20 cellular contexts compared by ENCODE assay signal in genomic region chr2:174009488-174010223, GRCh38. TPM values are rescaled to one million over a fixed set of nuclear protein-coding genes. Genes with fewer than 3 reads are reported as not detected.
DNase-seq lines count a peak whose midpoint lies in the region; ATAC-seq, FAIRE-seq and TF ChIP-seq lines count a peak whose summit lies in the region.
"Had no signal": no experiment of that assay in that cellular context is flagged by ENCODE, and none has a peak within 500 bp of the region (broad histone marks: within the 10 kb centered on the region; RNA-seq: fewer than 3 reads in every experiment).

No MANE protein-coding gene starts in this region.

- TF ChIP-seq POLR2A in breast epithelium (IDR thresholded peaks at IDR 0.05): no peak

- POLR2A ChIA-PET in MCF 10A (lab: Yijun Ruan, JAX): interaction anchor here (0.7 kb wide), 1 partner anchor 22 kb away, joined by 4 read pairs; no protein-coding TSS in a partner anchor

- no peak overlapping the region for H3K4me3 Mint-ChIP-seq in MCF 10A (ENCODE audit: unreplicated experiment)
- H3K4me3 Mint-ChIP-seq: naive thymus-derived CD4-positive, alpha-beta T cell had no signal

- TF ChIP-seq CTCF in MCF 10A (IDR thresholded peaks at IDR 0.05; ENCODE audit: unreplicated experiment) (no peak), breast epithelium (IDR thresholded peaks at IDR 0.05) (no peak), cardiac fibroblast (IDR thresholded peaks at IDR 0.05; ENCODE audit: low read depth, low read length) (no peak), keratinocyte (optimal IDR thresholded peaks at IDR 0.05 in 1 of 3, IDR thresholded peaks at IDR 0.05 in 1 of 3, conservative IDR thresholded peaks at IDR 0.05 in 1 of 3; ENCODE audit: extremely low read depth in 1 of 3, insufficient read depth in 2 of 3, low read length in 3 of 3) (no peak)

- H3K36me3 ChIP-seq in breast epithelium (no peaks in the 10 kb centered on the region), keratinocyte (ENCODE audit: control insufficient read depth in 2 of 2, extremely low read depth in 1 of 2, insufficient read depth in 2 of 2, low read length in 2 of 2) (no peaks in the 10 kb centered on the region)
- H3K36me3 ChIP-seq: BLaER1 treated with 17β-estradiol and CSF1 and Interleukin-3, amounts not matched to agents 10 nM and 100 nM had no signal

- H3K27me3 ChIP-seq in breast epithelium (no peaks in the 10 kb centered on the region), keratinocyte (ENCODE audit: control insufficient read depth, extremely low read depth, insufficient read depth, low read length) (no peaks in the 10 kb centered on the region)

- CTCF ChIA-PET in MCF 10A (lab: Yijun Ruan, JAX): interaction anchor here (0.8 kb wide), 1 partner anchor 110 kb away, joined by 3 read pairs; no protein-coding TSS in a partner anchor

- DNase-seq in MCF 10A (ENCODE audit: unreplicated experiment): peak; percentile 18
- no peak for DNase-seq in breast epithelium (ENCODE audit: low spot score in 2 of 2)
- peak; percentile 44 to 73 for DNase-seq in cardiac fibroblast (ENCODE audit: low read depth in 2 of 2)
- DNase-seq in keratinocyte (ENCODE audit: low read depth, low spot score): no peak
- DNase-seq in NCI-H187 (lab: John Stamatoyannopoulos, UW): no peak
- DNase-seq: anterior cingulate cortex; head of caudate nucleus; naive thymus-derived CD4-positive, alpha-beta T cell; NCI-H1048; NCI-H2029 treated with DMSO at 0.1 percent for 48 hours; NCI-H446 treated with DMSO at 0.1 percent for 48 hours; RPMI8226; stimulated activated CD4-positive, alpha-beta T cell treated with anti-CD3 and anti-CD28 coated beads, Interleukin-4, amount 100 ng/mL, for 1 hour had no signal

- no peaks in the 10 kb centered on the region for H3K27me3 Mint-ChIP-seq in MCF 10A (ENCODE audit: insufficient read depth, unreplicated experiment)

- no peak overlapping the region for H3K9ac ChIP-seq in keratinocyte (ENCODE audit: control insufficient read depth, extremely low read depth, insufficient read depth, low read length)
- H3K9ac ChIP-seq: BLaER1 treated with 17β-estradiol and CSF1 and Interleukin-3, amounts not matched to agents 10 nM and 100 nM had no signal

- H3K9me3 ChIP-seq in breast epithelium (no peaks in the 10 kb centered on the region), keratinocyte (ENCODE audit: control insufficient read depth, low read depth, low read length) (no peaks in the 10 kb centered on the region)

- H3K4me2 ChIP-seq in keratinocyte (ENCODE audit: control insufficient read depth, extremely low read depth, insufficient read depth, low read depth, low read length): no peak overlapping the region
- H3K4me2 ChIP-seq: BLaER1 treated with 17β-estradiol and CSF1 and Interleukin-3, amounts not matched to agents 10 nM and 100 nM had no signal

- no peak overlapping the region for H3K27ac ChIP-seq in breast epithelium
- no peak overlapping the region for H3K27ac ChIP-seq in keratinocyte (ENCODE audit: control insufficient read depth, insufficient read depth, low read length)
- H3K27ac ChIP-seq: 22Rv1; BLaER1 treated with 17β-estradiol and CSF1 and Interleukin-3, amounts not matched to agents 10 nM and 100 nM had no signal

- no peak overlapping the region for H3K27ac Mint-ChIP-seq in MCF 10A (ENCODE audit: low read depth, unreplicated experiment)

- H3K4me3 ChIP-seq in breast epithelium (no peak overlapping the region), cardiac fibroblast (replicated peaks in 1 of 2; ENCODE audit: low read depth in 2 of 2, low read length in 2 of 2) (no peak overlapping the region), keratinocyte (ENCODE audit: control insufficient read depth in 2 of 3, extremely low read depth in 1 of 3, insufficient read depth in 2 of 3, low read depth in 1 of 3, low read length in 3 of 3) (no peak overlapping the region)
- H3K4me3 ChIP-seq: BLaER1 treated with 17β-estradiol and CSF1 and Interleukin-3, amounts not matched to agents 10 nM and 100 nM; coronary artery; lung had no signal

- no peaks in the 10 kb centered on the region for H3K9me1 ChIP-seq in keratinocyte (ENCODE audit: control insufficient read depth, extremely low read depth, insufficient read depth, low read length)

- H2AFZ ChIP-seq in keratinocyte (ENCODE audit: control insufficient read depth, low read length): no peak overlapping the region

- ATAC-seq in HG03139 (IDR thresholded peaks at IDR 0.05; ENCODE audit: unreplicated experiment) (no peak), GM19395 (IDR thresholded peaks at IDR 0.05; ENCODE audit: unreplicated experiment) (no peak)
- ATAC-seq in activated CD4-positive, CD25-positive, alpha-beta regulatory T cell treated with anti-CD3 and anti-CD28 coated beads, Interleukin-2, amount 50 U/mL, for 24 hours: no peak
- ATAC-seq: naive thymus-derived CD4-positive, alpha-beta T cell had no signal

- H3K9me3 Mint-ChIP-seq in MCF 10A (ENCODE audit: unreplicated experiment): no peaks in the 10 kb centered on the region
- H3K9me3 Mint-ChIP-seq: naive thymus-derived CD4-positive, alpha-beta T cell had no signal

- H3K4me1 Mint-ChIP-seq in MCF 10A (ENCODE audit: insufficient read depth, unreplicated experiment): peaks cover 5% of the 10 kb centered on the region

- BruUV-seq in MCF 10A (replicated peaks; lab: Mats Ljungman, UMichigan): no TSS peak

- H3K4me1 ChIP-seq in breast epithelium (no peaks in the 10 kb centered on the region), keratinocyte (ENCODE audit: control insufficient read depth, extremely low read depth, insufficient read depth, low read length) (peaks cover 20% of the 10 kb centered on the region)

- no peaks in the 10 kb centered on the region for H3K79me2 ChIP-seq in keratinocyte (ENCODE audit: control insufficient read depth, insufficient read depth, low read length)

- no peaks in the 10 kb centered on the region for H3K36me3 Mint-ChIP-seq in MCF 10A (ENCODE audit: insufficient read depth, unreplicated experiment)
- H3K36me3 Mint-ChIP-seq: naive thymus-derived CD4-positive, alpha-beta T cell had no signal

- dilution Hi-C loops in keratinocyte (cut with MboI; ENCODE audit: extremely low pct_ligation_motif_present, low sequenced_read_pairs): no loop called here

- peak; percentile 43 for FAIRE-seq in keratinocyte (lab: Jason Lieb, UNC)

- no peaks in the 10 kb centered on the region for H4K20me1 ChIP-seq in keratinocyte (ENCODE audit: control insufficient read depth, extremely low read depth, insufficient read depth, low read length)
- H4K20me1 ChIP-seq: BLaER1 treated with 17β-estradiol and CSF1 and Interleukin-3, amounts not matched to agents 10 nM and 100 nM had no signal

- intact Hi-C loops in MCF 10A (cut with micrococcal nuclease) (no loop called here), breast epithelium (cut with DNase I; ENCODE audit: low total_unique reads) (no loop called here)

RNA-seq across cellular contexts. Expression of gene SP3, which starts 44.5 kb away (rescaled TPM):
- 62.1 and 73.8 TPM in 2 replicates for total RNA-seq in MCF 10A (2022)
- 100 to 1,000 TPM; 104 to 174 (median 134) TPM for total RNA-seq in breast epithelium
- 31.9 to 46.7 TPM (median 39.3 TPM) in 3 replicates for polyA plus RNA-seq in keratinocyte
- polyA plus RNA-seq in keratinocyte (2011; ENCODE audit: low read depth): 14.9 TPM
- polyA plus RNA-seq in keratinocyte (2011; cell fraction: cytosol; rRNA removed): 13.6 and 34.9 TPM in 2 replicates
- 27.6 and 29.2 TPM in 2 replicates for polyA plus RNA-seq in keratinocyte (2011; cell fraction: nucleus; rRNA removed)
- polyA plus RNA-seq in keratinocyte (2012; ENCODE audit: low replicate concordance): 24.9 and 25.4 TPM in 2 replicates
- polyA minus RNA-seq in keratinocyte: 25.9 to 93.0 TPM (median 54.3 TPM) in 3 replicates
- polyA minus RNA-seq in keratinocyte (2011; cell fraction: cytosol; rRNA and poly(A)+ RNA removed): 17.8 TPM
- polyA minus RNA-seq in keratinocyte (2011; cell fraction: nucleus; rRNA and poly(A)+ RNA removed): 35.9 and 68.2 TPM in 2 replicates

Comparison
In these comparisons a context has a peak if more than half of its experiments do, and no peak if none do; other contexts are left out.
1. DNase-seq: peak in MCF 10A (single experiment) and cardiac fibroblast (2 of 2); none in breast epithelium (0 of 2), keratinocyte (single experiment) and NCI-H187 (0 of 2).